9 cellular contexts compared by ENCODE assay signal in genomic region chr1:226126824-226127591, GRCh38. TPM values are rescaled to one million over a fixed set of nuclear protein-coding genes. Genes with fewer than 3 reads are reported as not detected.
DNase-seq lines count a peak whose midpoint lies in the region; ATAC-seq and TF ChIP-seq lines count a peak whose summit lies in the region.
"Had no signal": no experiment of that assay in that cellular context is flagged by ENCODE, and none has a peak within 500 bp of the region (broad histone marks: within the 10 kb centered on the region; RNA-seq: fewer than 3 reads in every experiment).

No MANE protein-coding gene starts in this region.

- H3K4me1 ChIP-seq in BLaER1 treated with 17β-estradiol and CSF1 and Interleukin-3, amounts not matched to agents 10 nM and 100 nM, result peaks cover 15 to 54% (median 37%) of the 10 kb centered on the region in 10 experiments
- H3K4me1 ChIP-seq in left lung, result peaks cover 3 to 36% of the 10 kb centered on the region in 2 donors
- peaks cover 11% of the 10 kb centered on the region for H3K4me1 ChIP-seq in HAP-1

- H3K4me2 ChIP-seq in BLaER1 treated with 17β-estradiol and CSF1 and Interleukin-3, amounts not matched to agents 10 nM and 100 nM, result peak overlapping the region; percentile 66 to 84 (median 78); a peak in 21 of 22 replicates
- H3K4me2 ChIP-seq: SK-N-SH had no signal

- peak overlapping the region in 1 of 11 experiments; percentile 36; a peak in 1 of 22 replicates for H3K9ac ChIP-seq in BLaER1 treated with 17β-estradiol and CSF1 and Interleukin-3, amounts not matched to agents 10 nM and 100 nM
- H3K9ac ChIP-seq: SK-N-SH had no signal

- TF ChIP-seq CTCF in RWPE1 (conservative IDR thresholded peaks at IDR 0.05; ENCODE audit: low read depth) (no peak), left lung (IDR thresholded peaks at IDR 0.05) (no peak)

- H3K36me3 ChIP-seq in BLaER1 treated with 17β-estradiol and CSF1 and Interleukin-3, amounts not matched to agents 10 nM and 100 nM, result no peaks in the 10 kb centered on the region
- H3K36me3 ChIP-seq in left lung, result no peaks in the 10 kb centered on the region
- H3K36me3 ChIP-seq in HAP-1 (replicated peaks), result no peaks in the 10 kb centered on the region

- intact Hi-C loops in left lung (cut with DNase I), result loop anchor here in 1 of 2 donors (5.0 to 10.0 kb wide), 2 partner anchors 70 to 208 kb away; no protein-coding TSS in a partner anchor

- CTCF ChIA-PET in RWPE1 (lab: Yijun Ruan, JAX), result interaction anchor here (0.6 to 6.2 kb wide), 3 partner anchors 44 to 71 kb away, joined by 3 to 75 read pairs (median 5); no protein-coding TSS in a partner anchor

- ATAC-seq in GM19467 (IDR thresholded peaks at IDR 0.05; ENCODE audit: unreplicated experiment) (peak; percentile 8), left lung (no peak), HG03439 (IDR thresholded peaks at IDR 0.05; ENCODE audit: unreplicated experiment) (no peak)

- H4K20me1 ChIP-seq in BLaER1 treated with 17β-estradiol and CSF1 and Interleukin-3, amounts not matched to agents 10 nM and 100 nM, result no peaks in the 10 kb centered on the region

- in situ Hi-C loops in HAP-1 (cut with MboI; ENCODE audit: low sequenced_read_pairs), result no loop called here

- peaks cover 0 to 18% (median 6%) of the 10 kb centered on the region in 11 experiments; a peak in 9 of 22 replicates for H3K9me3 ChIP-seq in BLaER1 treated with 17β-estradiol and CSF1 and Interleukin-3, amounts not matched to agents 10 nM and 100 nM (replicated peaks in 1 of 11)
- H3K9me3 ChIP-seq in left lung, result no peaks in the 10 kb centered on the region
- H3K9me3 ChIP-seq in HAP-1, result no peaks in the 10 kb centered on the region
- H3K9me3 ChIP-seq: SK-N-SH had no signal

- H3K27me3 ChIP-seq in BLaER1 treated with 17β-estradiol and CSF1 and Interleukin-3, amounts not matched to agents 10 nM and 100 nM, result peaks cover 0 to 7% (median 0%) of the 10 kb centered on the region in 11 experiments; a peak in 3 of 22 replicates
- H3K27me3 ChIP-seq in left lung (peaks cover 0 to 13% of the 10 kb centered on the region in 2 donors), HAP-1 (ENCODE audit: low read depth) (no peaks in the 10 kb centered on the region)

- peak overlapping the region in 2 of 11 experiments; percentile 49 to 53; a peak in 3 of 22 replicates for H3K27ac ChIP-seq in BLaER1 treated with 17β-estradiol and CSF1 and Interleukin-3, amounts not matched to agents 10 nM and 100 nM
- H3K27ac ChIP-seq in RWPE1 (peak overlapping the region; percentile 94), left lung (peak overlapping the region; percentile 65 to 74)

- DNase-seq in RWPE1 (ENCODE audit: low spot score), result peak; percentile 72
- no peak for DNase-seq in left lung
- no peak for DNase-seq in DMS79 (lab: John Stamatoyannopoulos, UW)
- DNase-seq in NK-92 (lab: John Stamatoyannopoulos, UW; ENCODE audit: unreplicated experiment), result no peak
- DNase-seq in HAP-1 (ENCODE audit: low spot score in 2 of 2), result no peak

- no peak overlapping the region for H3K4me3 ChIP-seq in BLaER1 treated with 17β-estradiol and CSF1 and Interleukin-3, amounts not matched to agents 10 nM and 100 nM
- H3K4me3 ChIP-seq in left lung (no peak overlapping the region), HAP-1 (no peak overlapping the region)

- POLR2A ChIA-PET in RWPE1 (lab: Yijun Ruan, JAX; ENCODE audit: low non-redundant PET), result interaction anchor here (1.9 to 2.2 kb wide), 2 partner anchors 56 to 58 kb away, joined by 16 to 18 read pairs; no protein-coding TSS in a partner anchor

RNA-seq across cellular contexts. Expression of gene ACBD3, which starts 59.5 kb away (rescaled TPM):
- 10 to 100 TPM; 43.2 to 48.2 TPM for total RNA-seq in left lung
